ENCODE assay signal across 9 cellular contexts in the genomic region with DNA sequence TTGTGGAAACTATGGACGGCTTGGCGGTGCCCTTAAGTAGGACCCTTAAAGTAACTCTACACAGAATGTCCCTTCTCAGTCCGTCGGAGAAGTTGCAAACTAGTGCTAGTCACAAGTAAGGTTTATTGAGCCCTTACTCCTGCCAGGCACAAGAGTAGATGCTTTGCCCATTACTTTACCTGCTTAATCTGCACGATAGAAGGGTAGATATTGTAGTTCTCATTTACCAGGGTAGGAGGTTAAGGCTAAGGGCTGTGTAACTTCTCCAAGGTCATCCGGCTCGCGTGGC. TPM values are rescaled to one million over a fixed set of nuclear protein-coding genes. Genes with fewer than 3 reads are reported as not detected.
DNase-seq lines count a peak whose midpoint lies in the region; ATAC-seq, FAIRE-seq and TF ChIP-seq lines count a peak whose summit lies in the region.
"Had no signal": no experiment of that assay in that cellular context is flagged by ENCODE, and none has a peak within 500 bp of the region (broad histone marks: within the 10 kb centered on the region; RNA-seq: fewer than 3 reads in every experiment).

No MANE protein-coding gene starts in this region.

- dilution Hi-C loops in endothelial cell of umbilical vein (cut with MboI; ENCODE audit: extremely low pct_ligation_motif_present, low sequenced_read_pairs): no loop called here

- TF ChIP-seq CTCF in endothelial cell of umbilical vein (IDR thresholded peaks at IDR 0.05; ENCODE audit: extremely low read depth in 1 of 2, insufficient read depth in 1 of 2, low read depth in 1 of 2, low read length in 2 of 2) (no peak), ovary (IDR thresholded peaks at IDR 0.05) (no peak)

- H3K36me3 ChIP-seq in endothelial cell of umbilical vein (ENCODE audit: control insufficient read depth in 2 of 2, extremely low read depth in 1 of 2, insufficient read depth in 2 of 2, low read length in 2 of 2) (no peaks in the 10 kb centered on the region), ovary (no peaks in the 10 kb centered on the region)

- CTCF ChIA-PET in endothelial cell of umbilical vein (lab: Charles Lee): no interaction called here

- no TSS peak for BruUV-seq in endothelial cell of umbilical vein (replicated peaks; lab: Mats Ljungman, UMichigan)

- DNase-seq in NCI-H748 treated with DMSO at 0.1 percent for 48 hours (lab: John Stamatoyannopoulos, UW): peak; percentile 48
- no peak for DNase-seq in endothelial cell of umbilical vein (ENCODE audit: low read depth, low spot score)
- no peak for DNase-seq in ovary
- no peak for DNase-seq in effector CD4-positive, alpha-beta T cell
- no peak for DNase-seq in DMS153 treated with DMSO at 0.1 percent for 48 hours (lab: John Stamatoyannopoulos, UW; ENCODE audit: unreplicated experiment)
- no peak for DNase-seq in NCI-H2081 treated with DMSO at 0.1 percent for 48 hours (lab: John Stamatoyannopoulos, UW)
- no peak for DNase-seq in iPS-NIHi11 (ENCODE audit: low spot score)

- no peaks in the 10 kb centered on the region for H3K9me1 ChIP-seq in endothelial cell of umbilical vein (replicated peaks; ENCODE audit: control insufficient read depth, extremely low read depth, insufficient read depth, low read length)

- POLR2A ChIA-PET in endothelial cell of umbilical vein (lab: Charles Lee): no interaction called here

- no peak for TF ChIP-seq EP300 in ovary (IDR thresholded peaks at IDR 0.05)

- peak; percentile 77 for FAIRE-seq in endothelial cell of umbilical vein (lab: Jason Lieb, UNC)

- H3K27ac ChIP-seq in endothelial cell of umbilical vein (ENCODE audit: insufficient read depth, low read depth, low read length) (no peak overlapping the region), ovary (peak overlapping the region in 1 of 2 donors; percentile 73)

- WGBS in ovary, 3 donors: 0 to 2% (median 1%) methylated on average over 8 of the region's 8 CpGs

- intact Hi-C loops in endothelial cell of umbilical vein (cut with micrococcal nuclease): loop anchor here (1.0 to 5.0 kb wide), 2 partner anchors 45 to 48 kb away; partner anchors contain the start of gene ACTR10
- intact Hi-C loops in ovary (cut with DNase I): no loop called here

- H3K9ac ChIP-seq in endothelial cell of umbilical vein (replicated peaks; ENCODE audit: extremely low read depth, insufficient read depth, low read length): no peak overlapping the region

- no peaks in the 10 kb centered on the region for H3K79me2 ChIP-seq in endothelial cell of umbilical vein (ENCODE audit: control insufficient read depth, insufficient read depth, low read length)

- TF ChIP-seq POLR2A in endothelial cell of umbilical vein (IDR thresholded peaks at IDR 0.05; ENCODE audit: low read depth, low read length) (no peak), ovary (IDR thresholded peaks at IDR 0.05) (no peak)

- no peaks in the 10 kb centered on the region for H4K20me1 ChIP-seq in endothelial cell of umbilical vein (replicated peaks; ENCODE audit: control insufficient read depth, extremely low read depth, insufficient read depth, low read length)

- H2AFZ ChIP-seq in endothelial cell of umbilical vein (ENCODE audit: low read depth, low read length): peak overlapping the region; percentile 88

- peak overlapping the region; percentile 93 for H3K4me2 ChIP-seq in endothelial cell of umbilical vein (ENCODE audit: insufficient read depth, low read length)

- H3K27me3 ChIP-seq in endothelial cell of umbilical vein (ENCODE audit: control insufficient read depth in 2 of 2, insufficient read depth in 2 of 2, low read length in 2 of 2) (peaks cover 26 to 42% of the 10 kb centered on the region in 2 experiments), ovary (no peaks in the 10 kb centered on the region)

- H3K4me3 ChIP-seq in endothelial cell of umbilical vein (replicated peaks in 1 of 3; ENCODE audit: insufficient read depth in 1 of 3, low read depth in 1 of 3, low read length in 3 of 3): peak overlapping the region; percentile 51 to 58 (median 56)
- peak overlapping the region; percentile 91 for H3K4me3 ChIP-seq in ovary

- peak; percentile 20 for ATAC-seq in GM18511 (IDR thresholded peaks at IDR 0.05; ENCODE audit: unreplicated experiment)

- H3K4me1 ChIP-seq in endothelial cell of umbilical vein (ENCODE audit: control insufficient read depth, extremely low read depth, insufficient read depth, low read length) (peaks cover 10% of the 10 kb centered on the region), ovary (ENCODE audit: insufficient read depth) (peaks cover 2% of the 10 kb centered on the region)

- H3K9me3 ChIP-seq in endothelial cell of umbilical vein (replicated peaks; ENCODE audit: control insufficient read depth, insufficient read depth, low read length) (no peaks in the 10 kb centered on the region), ovary (no peaks in the 10 kb centered on the region)

TF ChIP-seq in endothelial cell of umbilical vein, 7 proteins besides CTCF, POLR2A, EP300 and RAD21:
- no peak for TF ChIP-seq JUN (IDR thresholded peaks at IDR 0.05; ENCODE audit: borderline replicate concordance, insufficient read depth, insufficient read length, low read depth)
- no peak for TF ChIP-seq FOS (IDR thresholded peaks at IDR 0.05; ENCODE audit: borderline replicate concordance, insufficient read depth, low read length)
- TF ChIP-seq POLR2AphosphoS5 (IDR thresholded peaks at IDR 0.05; ENCODE audit: insufficient read depth, low read depth, low read length): no peak
- TF ChIP-seq, protein P1, sequence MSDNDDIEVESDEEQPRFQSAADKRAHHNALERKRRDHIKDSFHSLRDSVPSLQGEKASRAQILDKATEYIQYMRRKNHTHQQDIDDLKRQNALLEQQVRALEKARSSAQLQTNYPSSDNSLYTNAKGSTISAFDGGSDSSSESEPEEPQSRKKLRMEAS (IDR thresholded peaks at IDR 0.05; ENCODE audit: insufficient read depth, insufficient read length): no peak
- no peak for TF ChIP-seq MYC (IDR thresholded peaks at IDR 0.05; ENCODE audit: low read depth, low read length)

RNA-seq across cellular contexts. Expression of gene ARMH4, which starts 0.5 kb away (rescaled TPM):
- 2.3 and 3.0 TPM in 2 replicates for total RNA-seq in endothelial cell of umbilical vein
- polyA plus RNA-seq in endothelial cell of umbilical vein: 1.1 TPM in 2 replicates
- polyA plus RNA-seq in endothelial cell of umbilical vein (2011; cell fraction: cytosol; rRNA removed): 1.4 and 1.5 TPM in 2 replicates
- 0.83 and 1.3 TPM in 2 replicates for polyA plus RNA-seq in endothelial cell of umbilical vein (2011; cell fraction: nucleus; rRNA removed)
- 1.6 and 1.7 TPM in 2 replicates for polyA plus RNA-seq in endothelial cell of umbilical vein (2012)
- polyA minus RNA-seq in endothelial cell of umbilical vein: 11.2 and 37.0 TPM in 2 replicates
- not detected for polyA minus RNA-seq in endothelial cell of umbilical vein (2011; cell fraction: cytosol; rRNA and poly(A)+ RNA removed)
- polyA minus RNA-seq in endothelial cell of umbilical vein (2011; cell fraction: nucleus; rRNA and poly(A)+ RNA removed): 9.7 and 32.0 TPM in 2 replicates
- total RNA-seq in ovary: 10 to 100 TPM in 5 of 7 donors, 1 to 10 TPM in 2; 6.3 to 22.5 (median 17.8) TPM
- 10 to 100 TPM in 1 of 2 donors, 1 to 10 TPM in 1; 4.6 to 14.2 TPM for polyA plus RNA-seq in ovary
- total RNA-seq: T-helper 2 cell treated with Interferon-gamma antibody and Interleukin-4, amounts not matched to agents 100 ng/mL and 5 ng/mL, for 36 hours had no signal

RNA-seq across cellular contexts. Expression of gene ACTR10, which starts 47.4 kb away (rescaled TPM):
- total RNA-seq in endothelial cell of umbilical vein (67.3 and 71.4 TPM in 2 replicates), ovary (10 to 100 TPM; 54.1 to 87.3 (median 71.2) TPM)
- polyA plus RNA-seq in endothelial cell of umbilical vein (21.6 and 28.6 TPM in 2 replicates), ovary (100 to 1,000 TPM in 1 of 2 donors, 10 to 100 TPM in 1; 80.1 to 105 TPM)
- 41.3 and 58.2 TPM in 2 replicates for polyA plus RNA-seq in endothelial cell of umbilical vein (2011; cell fraction: cytosol; rRNA removed)
- polyA plus RNA-seq in endothelial cell of umbilical vein (2011; cell fraction: nucleus; rRNA removed): 40.7 and 52.2 TPM in 2 replicates
- polyA plus RNA-seq in endothelial cell of umbilical vein (2012): 53.7 and 83.5 TPM in 2 replicates
- 17.3 and 22.7 TPM in 2 replicates for polyA minus RNA-seq in endothelial cell of umbilical vein
- 15.1 TPM for polyA minus RNA-seq in endothelial cell of umbilical vein (2011; cell fraction: cytosol; rRNA and poly(A)+ RNA removed)
- polyA minus RNA-seq in endothelial cell of umbilical vein (2011; cell fraction: nucleus; rRNA and poly(A)+ RNA removed): 25.5 and 30.8 TPM in 2 replicates
